Comparison of ENCODE assay signal across 2 cellular contexts in the genomic region with DNA sequence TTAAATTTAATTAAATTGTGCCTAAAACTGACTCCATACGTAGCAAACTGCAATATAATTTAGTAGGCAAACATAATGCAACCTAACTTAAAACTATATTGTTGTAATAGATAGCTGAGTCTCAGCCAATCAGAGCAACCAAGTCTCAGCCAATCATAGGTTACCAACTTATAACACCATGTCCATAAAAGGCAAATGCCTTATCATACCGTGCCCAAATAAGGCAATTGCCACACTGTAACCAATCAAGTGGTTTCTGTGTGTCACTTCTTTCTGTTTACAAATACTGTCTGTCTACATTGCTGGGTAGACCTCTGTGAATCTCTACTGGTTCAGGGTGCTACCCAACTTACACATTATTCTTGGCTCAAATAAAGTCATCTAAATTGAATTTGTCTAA.
TF ChIP-seq lines count a peak whose summit lies in the region.

No MANE protein-coding gene starts in this region.

TF ChIP-seq in HepG2, 621 proteins besides CTCF, POLR2A, EP300 and RAD21:
- TF ChIP-seq SATB2 (CRISPR knock-in tag; IDR thresholded peaks at IDR 0.05) (no peak), ZNF260 (CRISPR knock-in tag; IDR thresholded peaks at IDR 0.05; ENCODE audit: borderline replicate concordance, low read depth) (no peak), SRF (IDR thresholded peaks at IDR 0.05; ENCODE audit: low read depth, low read length) (peak; percentile 65)

TF ChIP-seq in H1, 55 proteins besides CTCF, POLR2A, EP300 and RAD21:
- TF ChIP-seq NANOG (IDR thresholded peaks at IDR 0.05; ENCODE audit: insufficient read depth, low read depth, low read length, poor library complexity, severe bottlenecking) (no peak), SRF (IDR thresholded peaks at IDR 0.05; ENCODE audit: low read depth, low read length) (peak; percentile 69)
TF ChIP-seq in H1: peak in this region for 1.
